ENCODE assay signal across 1 cellular context in the genomic region with DNA sequence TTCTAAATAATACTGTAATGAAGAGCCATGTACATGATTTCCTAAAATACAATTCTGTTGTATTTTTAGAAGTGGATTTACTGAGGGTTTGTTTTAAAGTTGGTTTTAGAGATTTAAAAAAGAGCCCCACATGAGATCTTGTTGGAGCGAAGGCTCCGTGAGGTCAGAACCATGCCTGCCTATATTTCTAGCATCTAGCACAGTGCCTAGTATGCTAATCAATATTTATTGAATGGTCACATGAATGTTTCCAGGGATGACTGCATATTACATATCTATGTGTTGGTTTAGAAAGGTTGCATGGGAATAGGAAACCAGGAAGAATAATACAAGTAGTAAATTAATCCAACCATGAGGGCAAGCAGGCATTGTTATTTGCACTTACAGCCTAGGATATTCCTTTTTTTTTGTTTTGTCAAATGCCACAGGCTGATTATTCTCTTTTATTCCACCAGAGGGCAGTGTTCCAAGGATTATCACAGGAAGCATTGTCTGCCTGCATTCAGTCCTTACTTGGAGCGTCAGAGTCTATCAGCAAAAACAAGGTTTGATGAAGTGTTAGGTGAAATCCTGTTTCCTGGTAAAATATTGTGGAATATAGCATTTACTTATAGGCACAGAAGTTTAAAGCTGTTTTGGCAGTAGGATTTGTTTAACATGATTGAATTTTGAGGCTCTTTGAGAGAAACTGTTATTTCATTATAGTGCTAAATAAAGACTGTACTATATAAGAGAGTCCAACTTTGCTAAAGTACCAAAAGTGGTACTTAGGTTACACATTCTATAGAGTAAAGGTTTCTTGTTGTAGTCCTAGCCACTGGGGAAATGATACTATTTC.
TF ChIP-seq lines count a peak whose summit lies in the region.

No MANE protein-coding gene starts in this region.

TF ChIP-seq in H1, 55 proteins besides CTCF, POLR2A, EP300 and RAD21 (continued from another document):
- no peak for TF ChIP-seq JUND (IDR thresholded peaks at IDR 0.05; ENCODE audit: low read length)
- no peak for TF ChIP-seq TBP (IDR thresholded peaks at IDR 0.05; ENCODE audit: low read depth, low read length)
- no peak for TF ChIP-seq KDM5A (IDR thresholded peaks at IDR 0.05; ENCODE audit: low read length)
- TF ChIP-seq CREB1 (IDR thresholded peaks at IDR 0.05) = no peak
- no peak for TF ChIP-seq NRF1 (IDR thresholded peaks at IDR 0.05; ENCODE audit: low read depth, low read length)
- no peak for TF ChIP-seq KDM1A (IDR thresholded peaks at IDR 0.05; ENCODE audit: borderline replicate concordance, low read length)
